In genomic region chr16:48317614-48318013, GRCh38 we compare ENCODE assay signal across 11 cellular contexts.
A peak's percentile ranks its signal among the peaks of the same experiment; 100 is the strongest.
DNase-seq lines count a peak whose midpoint lies in the region; ATAC-seq and TF ChIP-seq lines count a peak whose summit lies in the region.
"Had no signal": no experiment of that assay in that cellular context is flagged by ENCODE, and none has a peak within 500 bp of the region (broad histone marks: within the 10 kb centered on the region; RNA-seq: fewer than 3 reads in every experiment).

No MANE protein-coding gene starts in this region.

- intact Hi-C loops in CD14-positive monocyte (cut with micrococcal nuclease): no loop called here
- intact Hi-C loops in vagina (cut with DNase I): no loop called here

- no peak overlapping the region for H4K91ac ChIP-seq in neuronal stem cell (ENCODE audit: low read depth, low read length, poor library complexity)

- DNase-seq in CD14-positive monocyte (ENCODE audit: low spot score): peak; percentile 63
- peak; percentile 33 for DNase-seq in HS-27A (ENCODE audit: low read depth)
- DNase-seq in WTC11 (ENCODE audit: low spot score): no peak
- DNase-seq in immature natural killer cell: no peak
- no peak for DNase-seq in vagina (ENCODE audit: extremely low spot score in 2 of 2)
- DNase-seq in neuronal stem cell (ENCODE audit: low spot score): no peak
- DNase-seq in DMS79 treated with DMSO at 0.1 percent for 48 hours (lab: John Stamatoyannopoulos, UW): no peak
- DNase-seq: NCI-H1694 treated with DMSO at 0.1 percent for 48 hours, nucleus accumbens had no signal

- no peak overlapping the region for H3K23ac ChIP-seq in neuronal stem cell (ENCODE audit: low read depth, low read length, poor library complexity)

- H3K9me3 ChIP-seq in vagina (no peaks in the 10 kb centered on the region), neuronal stem cell (replicated peaks in 1 of 2; ENCODE audit: control insufficient read depth in 2 of 2, insufficient read depth in 1 of 2, low read depth in 1 of 2, low read length in 2 of 2) (peaks cover 0 to 3% of the 10 kb centered on the region in 2 donors)

- POLR2A ChIA-PET in WTC11 (lab: Charles Lee): no interaction called here

- no peak overlapping the region for H2AK5ac ChIP-seq in neuronal stem cell (ENCODE audit: low read depth, low read length)

- H2BK120ac ChIP-seq in neuronal stem cell (ENCODE audit: low read depth, low read length): no peak overlapping the region

- H3K4me3 ChIP-seq in vagina: no peak overlapping the region
- no peak overlapping the region for H3K4me3 ChIP-seq in neuronal stem cell (ENCODE audit: low read length in 2 of 2)

- peak overlapping the region; percentile 80 to 93 (median 90) for H3K27ac Mint-ChIP-seq in CD14-positive monocyte
- peak overlapping the region; percentile 91 for H3K27ac Mint-ChIP-seq in WTC11
- peak overlapping the region in 4 of 6 donors; percentile 3 to 78 (median 30) for H3K27ac Mint-ChIP-seq in immature natural killer cell

- TF ChIP-seq CTCF in CD14-positive monocyte (IDR thresholded peaks at IDR 0.05) (no peak), WTC11 (IDR thresholded peaks at IDR 0.05) (no peak), vagina (IDR thresholded peaks at IDR 0.05) (no peak)

- H2BK15ac ChIP-seq in neuronal stem cell (ENCODE audit: low read length): no peak overlapping the region

- H3K4me2 ChIP-seq in neuronal stem cell (ENCODE audit: insufficient read depth, low read length, poor library complexity, severe bottlenecking): no peak overlapping the region

- H4K8ac ChIP-seq in neuronal stem cell (ENCODE audit: low read depth, low read length): no peak overlapping the region

- H2BK12ac ChIP-seq in neuronal stem cell (ENCODE audit: low read length): no peak overlapping the region

- no peak overlapping the region for H3K18ac ChIP-seq in neuronal stem cell (ENCODE audit: low read length)

- H3K9me3 Mint-ChIP-seq in CD14-positive monocyte: peaks cover 0 to 9% (median 0%) of the 10 kb centered on the region in 7 donors
- peaks cover 19% of the 10 kb centered on the region for H3K9me3 Mint-ChIP-seq in WTC11
- peaks cover 0 to 5% (median under 1%) of the 10 kb centered on the region in 6 donors for H3K9me3 Mint-ChIP-seq in immature natural killer cell

- no peak overlapping the region for H2BK5ac ChIP-seq in neuronal stem cell (ENCODE audit: low read length)

- H3K36me3 Mint-ChIP-seq in CD14-positive monocyte: peaks cover 36 to 49% of the 10 kb centered on the region in 2 donors
- peaks cover 33% of the 10 kb centered on the region for H3K36me3 Mint-ChIP-seq in WTC11
- peaks cover 16 to 30% (median 20%) of the 10 kb centered on the region in 3 donors for H3K36me3 Mint-ChIP-seq in immature natural killer cell

- H3K4me1 Mint-ChIP-seq in CD14-positive monocyte: peaks cover 27% of the 10 kb centered on the region
- peaks cover 42% of the 10 kb centered on the region for H3K4me1 Mint-ChIP-seq in WTC11
- H3K4me1 Mint-ChIP-seq in immature natural killer cell: peaks cover 18 to 30% of the 10 kb centered on the region in 2 donors
- H3K4me1 Mint-ChIP-seq: brain had no signal

- H3K4me3 Mint-ChIP-seq in CD14-positive monocyte (no peak overlapping the region), WTC11 (no peak overlapping the region), immature natural killer cell (peak overlapping the region in 2 of 5 donors; percentile 10 to 11)
- H3K4me3 Mint-ChIP-seq: brain had no signal

- H3K36me3 ChIP-seq in vagina (peaks cover 0 to 17% of the 10 kb centered on the region in 2 donors), neuronal stem cell (replicated peaks in 1 of 2; ENCODE audit: control insufficient read depth in 2 of 2, insufficient read depth in 2 of 2, low read length in 2 of 2) (peaks cover 5 to 25% of the 10 kb centered on the region in 2 donors)

- CTCF ChIA-PET in WTC11 (lab: Charles Lee): interaction anchor here (0.9 to 1.7 kb wide), 3 partner anchors 16 to 305 kb away, joined by 3 to 5 read pairs (median 4); no protein-coding TSS in a partner anchor

- no peaks in the 10 kb centered on the region for H3K27me3 ChIP-seq in vagina
- H3K27me3 ChIP-seq in neuronal stem cell (ENCODE audit: control insufficient read depth in 3 of 3, insufficient read depth in 3 of 3, low read depth in 1 of 3, low read length in 3 of 3): peaks cover 0 to 2% (median 0%) of the 10 kb centered on the region in 3 experiments

- no peak overlapping the region for H3K4ac ChIP-seq in neuronal stem cell (ENCODE audit: low read length)

- no peaks in the 10 kb centered on the region for H3K79me1 ChIP-seq in neuronal stem cell (ENCODE audit: low read depth, low read length)

- H3K9ac ChIP-seq in neuronal stem cell (ENCODE audit: low read depth, low read length, poor library complexity): no peak overlapping the region

- H3K27me3 Mint-ChIP-seq in CD14-positive monocyte (ENCODE audit: low read depth in 3 of 3): no peaks in the 10 kb centered on the region
- H3K27me3 Mint-ChIP-seq in WTC11 (ENCODE audit: low read depth): no peaks in the 10 kb centered on the region
- peaks cover 0 to 2% (median 1%) of the 10 kb centered on the region in 3 donors for H3K27me3 Mint-ChIP-seq in immature natural killer cell (ENCODE audit: low read depth in 3 of 3)
- H3K27me3 Mint-ChIP-seq: brain had no signal

- no peak overlapping the region for H2AFZ ChIP-seq in neuronal stem cell (ENCODE audit: low read length)

- no peak for TF ChIP-seq POLR2A in vagina (IDR thresholded peaks at IDR 0.05)

- no peak overlapping the region for H3K14ac ChIP-seq in neuronal stem cell (ENCODE audit: low read length)

- ATAC-seq in WTC11: no peak
- no peak for ATAC-seq in GM21423 (IDR thresholded peaks at IDR 0.05; ENCODE audit: unreplicated experiment)

- H3K4me1 ChIP-seq in vagina: no peaks in the 10 kb centered on the region
- no peaks in the 10 kb centered on the region for H3K4me1 ChIP-seq in neuronal stem cell (ENCODE audit: control insufficient read depth in 2 of 2, insufficient read depth in 1 of 2, low read depth in 1 of 2, low read length in 2 of 2)

- H3K27ac ChIP-seq in vagina: no peak overlapping the region
- no peak overlapping the region for H3K27ac ChIP-seq in neuronal stem cell (replicated peaks; ENCODE audit: low read length)

TF ChIP-seq in WTC11, 78 proteins besides CTCF, POLR2A, EP300 and RAD21 (continues in another document):
- TF ChIP-seq ZMAT4 (CRISPR knock-in tag; IDR thresholded peaks at IDR 0.05) (no peak), E2F4 (CRISPR knock-in tag; IDR thresholded peaks at IDR 0.05; ENCODE audit: borderline replicate concordance, low read depth) (no peak), PREB (CRISPR knock-in tag; IDR thresholded peaks at IDR 0.05; ENCODE audit: borderline replicate concordance) (no peak), MXD4 (CRISPR knock-in tag; IDR thresholded peaks at IDR 0.05; ENCODE audit: borderline replicate concordance) (no peak), ZNF532 (CRISPR knock-in tag; IDR thresholded peaks at IDR 0.05; ENCODE audit: borderline replicate concordance) (no peak), TEAD1 (CRISPR knock-in tag; IDR thresholded peaks at IDR 0.05) (no peak), RORB (CRISPR knock-in tag; IDR thresholded peaks at IDR 0.05) (no peak)

Comparison
In these comparisons a context has a peak if more than half of its experiments do, and no peak if none do; other contexts are left out.
1. DNase-seq: peak in CD14-positive monocyte (single experiment) and HS-27A (single experiment); none in WTC11 (single experiment), immature natural killer cell (0 of 3), vagina (0 of 2), neuronal stem cell (single experiment) and DMS79 treated with DMSO at 0.1 percent for 48 hours (single experiment).
2. H3K27ac Mint-ChIP-seq: peak in every context shown above with its lines; median percentile 91 in WTC11; 90 in CD14-positive monocyte; 30 in immature natural killer cell.